Comparison of ENCODE assay signal across 9 cellular contexts in genomic region chr4:60805500-60806313, GRCh38.
DNase-seq lines count a peak whose midpoint lies in the region; ATAC-seq, FAIRE-seq and TF ChIP-seq lines count a peak whose summit lies in the region.
"Had no signal": no experiment of that assay in that cellular context is flagged by ENCODE, and none has a peak within 500 bp of the region (broad histone marks: within the 10 kb centered on the region; RNA-seq: fewer than 3 reads in every experiment).

No MANE protein-coding gene starts in this region.

- H3K9ac ChIP-seq in KMS-11 (no peak overlapping the region), kidney (ENCODE audit: low read length in 2 of 2) (no peak overlapping the region)

- H4K20me1 ChIP-seq in KMS-11 (ENCODE audit: insufficient read depth): no peaks in the 10 kb centered on the region

- no peaks in the 10 kb centered on the region for H3K79me2 ChIP-seq in KMS-11 (ENCODE audit: insufficient read depth, low read depth)

- H3K27ac ChIP-seq in KMS-11 (no peak overlapping the region), kidney (ENCODE audit: low read depth in 2 of 2, low read length in 2 of 2) (no peak overlapping the region)
- H3K27ac ChIP-seq: SJSA1 had no signal

- TF ChIP-seq POLR2A in GM18505 (IDR thresholded peaks at IDR 0.05; ENCODE audit: borderline replicate concordance, extremely low read depth, insufficient read depth, insufficient read length): no peak

- TF ChIP-seq CTCF in GM12872 (IDR thresholded peaks at IDR 0.05; ENCODE audit: insufficient read depth, low read depth, low read length) (peak; percentile 58), KMS-11 (conservative IDR thresholded peaks at IDR 0.05; ENCODE audit: low read depth, low read length) (peak; percentile 53), kidney (IDR thresholded peaks at IDR 0.05; ENCODE audit: borderline replicate concordance, extremely low read depth, insufficient read depth) (peak; percentile 33)

- DNase-seq in kidney: no peak
- no peak for DNase-seq in NK-92 (lab: John Stamatoyannopoulos, UW; ENCODE audit: unreplicated experiment)
- DNase-seq in germinal center (ENCODE audit: low spot score): no peak

- H3K4me1 ChIP-seq in KMS-11 (ENCODE audit: low read depth, poor library complexity, severe bottlenecking) (no peaks in the 10 kb centered on the region), kidney (ENCODE audit: control insufficient read depth in 1 of 2, insufficient read depth in 1 of 2, low read depth in 1 of 2, low read length in 2 of 2) (no peaks in the 10 kb centered on the region)
- H3K4me1 ChIP-seq: SJSA1 had no signal

- H3K4me2 ChIP-seq in KMS-11: no peak overlapping the region

- FAIRE-seq in TTC549 (lab: Jason Lieb, UNC) (peak; percentile 13), kidney (lab: Jason Lieb, UNC) (no peak)

- H2AFZ ChIP-seq in KMS-11 (ENCODE audit: low read depth): no peak overlapping the region

- H3K4me3 ChIP-seq in KMS-11 (IDR thresholded peaks at IDR 0.05; ENCODE audit: insufficient read depth, low read depth, low read length) (no peak overlapping the region), kidney (ENCODE audit: low read length in 2 of 2) (no peak overlapping the region)
- H3K4me3 ChIP-seq: SJSA1 had no signal

- no peak for ATAC-seq in GM21737 (IDR thresholded peaks at IDR 0.05; ENCODE audit: unreplicated experiment)
- ATAC-seq in GM18505 (IDR thresholded peaks at IDR 0.05; ENCODE audit: unreplicated experiment): no peak

- no peaks in the 10 kb centered on the region for H3K27me3 ChIP-seq in KMS-11 (ENCODE audit: insufficient read depth, low read depth)
- H3K27me3 ChIP-seq: SJSA1 had no signal

- H3K9me3 ChIP-seq in kidney (ENCODE audit: control insufficient read depth in 1 of 2, low read length in 2 of 2): no peaks in the 10 kb centered on the region
- H3K9me3 ChIP-seq: SJSA1 had no signal

- intact Hi-C loops in kidney (cut with DNase I): no loop called here

- H3K36me3 ChIP-seq in KMS-11 (ENCODE audit: insufficient read depth) (no peaks in the 10 kb centered on the region), kidney (ENCODE audit: control insufficient read depth in 1 of 2, insufficient read depth in 2 of 2, low read length in 2 of 2) (no peaks in the 10 kb centered on the region)
- H3K36me3 ChIP-seq: SJSA1 had no signal
